8 cellular contexts compared by ENCODE assay signal in the genomic region with DNA sequence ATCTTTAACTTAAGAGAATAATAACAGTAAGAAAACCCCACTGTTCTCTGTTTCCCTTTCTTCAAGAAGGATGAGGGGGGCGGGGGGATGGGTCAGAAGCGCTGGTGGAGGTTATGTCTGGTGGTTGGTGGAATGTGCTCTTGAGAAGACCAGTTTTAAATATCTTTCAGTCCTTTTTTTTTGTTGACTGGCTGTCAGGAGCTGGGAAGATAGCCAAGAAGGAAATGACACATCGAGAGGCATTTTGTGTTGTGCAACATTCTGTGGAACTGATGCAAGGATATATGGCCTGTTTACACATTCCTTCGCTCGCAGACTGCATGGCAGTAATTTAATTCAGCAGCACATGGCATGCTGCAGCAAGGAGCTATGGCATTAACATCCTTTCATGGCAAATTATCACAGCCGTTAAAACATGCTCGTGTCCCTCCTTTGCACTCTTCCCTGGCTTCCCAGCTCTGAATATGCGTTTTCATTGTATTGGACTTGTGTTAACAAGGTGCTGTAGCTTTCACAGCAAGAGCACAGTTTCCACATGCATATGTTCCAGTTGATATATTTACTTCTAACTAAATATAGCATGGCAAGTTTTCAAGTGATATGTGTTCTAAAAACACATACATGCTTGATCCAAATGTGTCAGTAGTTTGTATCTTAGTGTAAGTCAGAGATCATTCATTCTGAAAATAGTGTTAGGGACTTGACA.
A peak's percentile ranks its signal among the peaks of the same experiment; 100 is the strongest.
DNase-seq lines count a peak whose midpoint lies in the region; ATAC-seq and TF ChIP-seq lines count a peak whose summit lies in the region.

No MANE protein-coding gene starts in this region.

- H3K9me3 ChIP-seq in mucosa of descending colon: no peaks in the 10 kb centered on the region

- ATAC-seq in mucosa of descending colon (peak; percentile 98), HG02885 (IDR thresholded peaks at IDR 0.05; ENCODE audit: poor library complexity, unreplicated experiment) (no peak)

- H3K36me3 ChIP-seq in mucosa of descending colon (ENCODE audit: low read depth): no peaks in the 10 kb centered on the region

- H3K4me1 ChIP-seq in mucosa of descending colon (ENCODE audit: low read depth): peaks cover 13% of the 10 kb centered on the region

- H3K4me3 ChIP-seq in epithelial cell of esophagus (ENCODE audit: low read length) (no peak overlapping the region), mucosa of descending colon (no peak overlapping the region)

- DNase-seq in DMS 273 treated with DMSO at 0.1 percent for 48 hours (lab: John Stamatoyannopoulos, UW) (peak; percentile 38), KG1 (lab: John Stamatoyannopoulos, UW) (peak; percentile 89), SW 1271 (lab: John Stamatoyannopoulos, UW) (peak; percentile 92 to 99), epithelial cell of esophagus (ENCODE audit: low read depth) (peak; percentile 98), mucosa of descending colon (peak; percentile 42 to 81 (median 60)), middle frontal gyrus (ENCODE audit: extremely low spot score, low spot score) (no peak), DMS114 treated with DMSO at 0.1 percent for 48 hours (lab: John Stamatoyannopoulos, UW; ENCODE audit: unreplicated experiment) (no peak)

- intact Hi-C loops in mucosa of descending colon (cut with DNase I, micrococcal nuclease): no loop called here

- TF ChIP-seq CTCF in epithelial cell of esophagus (IDR thresholded peaks at IDR 0.05; ENCODE audit: insufficient read depth, low read depth, low read length, missing control alignments): no peak
- no peak for TF ChIP-seq CTCF in mucosa of descending colon (IDR thresholded peaks at IDR 0.05)

Comparison
In these comparisons a context has a peak if more than half of its experiments do, and no peak if none do; other contexts are left out.
1. DNase-seq: peak in DMS 273 treated with DMSO at 0.1 percent for 48 hours (single experiment), KG1 (single experiment), SW 1271 (2 of 2), epithelial cell of esophagus (single experiment) and mucosa of descending colon (3 of 3); none in middle frontal gyrus (single experiment) and DMS114 treated with DMSO at 0.1 percent for 48 hours (single experiment).